Comparison of ENCODE assay signal across 32 cellular contexts in genomic region chr5:173483160-173483559, GRCh38.
"Had no signal": no experiment of that assay in that cellular context is flagged by ENCODE, and none has a peak within 500 bp of the region (broad histone marks: within the 10 kb centered on the region; RNA-seq: fewer than 3 reads in every experiment).

No MANE protein-coding gene starts in this region.

- H3K4me1 Mint-ChIP-seq: activated CD4-positive, alpha-beta T cell treated with anti-CD3 and anti-CD28 coated beads for 36 hours; activated CD4-positive, alpha-beta T cell treated with anti-CD3 and anti-CD28 coated beads, Interleukin-2, amount 10 ng/mL, durations not matched to agents 7 days and 5 days had no signal

- H3K4me3 ChIP-seq: adrenal gland, SJCRH30, SK-N-MC had no signal

- H3K9me3 Mint-ChIP-seq: activated CD4-positive, alpha-beta T cell treated with anti-CD3 and anti-CD28 coated beads, Interleukin-2, amount 10 ng/mL, durations not matched to agents 7 days and 5 days; activated naive CD4-positive, alpha-beta T cell treated with anti-CD3 and anti-CD28 coated beads, Interleukin-2, amount 50 U/mL, for 72 hours; activated T-cell treated with anti-CD3 and anti-CD28 coated beads, Interleukin-2, amount 50 U/mL, for 24 hours; activated T-helper 2 cell treated with anti-CD3 and anti-CD28 coated beads, Interferon-gamma antibody, Interleukin-2, Interleukin-4, amounts not matched to agents 10 μg/mL and 5 μg/mL and 100 μg/mL, durations not matched to agents 14 hours and 24 hours and 36 hours; brain; T-helper 1 cell treated with Interleukin-12 subunit alpha and Interleukin-12 subunit beta and Interleukin-4 antibody, amounts not matched to agents 30 μg/mL and 1 μg/mL, for 36 hours; T-helper 2 cell treated with Interferon-gamma antibody and Interleukin-4, amounts not matched to agents 5 μg/mL and 100 μg/mL, for 36 hours; WTC11 had no signal

- H3K4me3 Mint-ChIP-seq: activated CD4-positive, alpha-beta T cell treated with anti-CD3 and anti-CD28 coated beads for 36 hours; activated CD4-positive, alpha-beta T cell treated with anti-CD3 and anti-CD28 coated beads, Interleukin-2, amount 10 ng/mL, durations not matched to agents 7 days and 5 days; activated CD8-positive, alpha-beta T cell treated with anti-CD3 and anti-CD28 coated beads, Interleukin-2, amount 10 ng/mL, durations not matched to agents 7 days and 5 days; activated T-cell treated with anti-CD3 and anti-CD28 coated beads, Interleukin-2, amount 50 U/mL, for 24 hours; brain; T-helper 1 cell treated with Interleukin-12 subunit alpha and Interleukin-12 subunit beta and Interleukin-4 antibody, amounts not matched to agents 30 μg/mL and 1 μg/mL, for 36 hours; T-helper 2 cell treated with Interferon-gamma antibody and Interleukin-4, amounts not matched to agents 5 μg/mL and 100 μg/mL, for 36 hours; WTC11 had no signal

- H3K27ac Mint-ChIP-seq: activated CD4-positive, alpha-beta T cell treated with anti-CD3 and anti-CD28 coated beads for 36 hours; activated CD4-positive, alpha-beta T cell treated with anti-CD3 and anti-CD28 coated beads, Interleukin-2, amount 10 ng/mL, durations not matched to agents 7 days and 5 days; activated CD8-positive, alpha-beta T cell treated with anti-CD3 and anti-CD28 coated beads, Interleukin-2, amount 10 ng/mL, durations not matched to agents 7 days and 5 days; activated naive CD4-positive, alpha-beta T cell treated with anti-CD3 and anti-CD28 coated beads, Interleukin-2, amount 50 U/mL, for 72 hours; activated T-cell treated with anti-CD3 and anti-CD28 coated beads, Interleukin-2, amount 50 U/mL, for 24 hours; activated T-helper 2 cell treated with anti-CD3 and anti-CD28 coated beads, Interferon-gamma antibody, Interleukin-2, Interleukin-4, amounts not matched to agents 10 μg/mL and 5 μg/mL and 100 μg/mL, durations not matched to agents 14 hours and 24 hours and 36 hours; brain; T-helper 1 cell treated with Interleukin-12 subunit alpha and Interleukin-12 subunit beta and Interleukin-4 antibody, amounts not matched to agents 30 μg/mL and 1 μg/mL, for 36 hours; T-helper 2 cell treated with Interferon-gamma antibody and Interleukin-4, amounts not matched to agents 5 μg/mL and 100 μg/mL, for 36 hours; WTC11 had no signal

- ATAC-seq: activated CD4-positive, alpha-beta T cell treated with anti-CD3 and anti-CD28 coated beads for 36 hours; activated CD4-positive, CD25-positive, alpha-beta regulatory T cell treated with anti-CD3 and anti-CD28 coated beads, Interleukin-2, amount 50 U/mL, for 24 hours; activated CD8-positive, alpha-beta T cell treated with anti-CD3 and anti-CD28 coated beads, Interleukin-2, amount 10 ng/mL, durations not matched to agents 7 days and 5 days; activated naive CD4-positive, alpha-beta T cell treated with anti-CD3 and anti-CD28 coated beads, Interleukin-2, amount 50 U/mL, for 72 hours; Panc1; WTC11 had no signal

- H3K4me1 ChIP-seq: adrenal gland had no signal

- H3K36me3 ChIP-seq: adrenal gland, SJCRH30 had no signal

- DNase-seq: activated CD4-positive, alpha-beta T cell treated with anti-CD3 and anti-CD28 coated beads for 36 hours; activated CD4-positive, alpha-beta T cell treated with anti-CD3 and anti-CD28 coated beads, Interleukin-2, amount 10 ng/mL, durations not matched to agents 7 days and 5 days; activated CD4-positive, alpha-beta T cell treated with anti-CD3 and anti-CD28 coated beads, Interleukin-2, amount 50 U/mL, for 48 hours; activated CD8-positive, alpha-beta T cell treated with anti-CD3 and anti-CD28 coated beads, Interleukin-2, amount 10 ng/mL, durations not matched to agents 7 days and 5 days; activated gamma-delta T cell; activated naive CD4-positive, alpha-beta T cell treated with Interleukin-2 at 50 U/mL for 16 hours; activated T-cell treated with anti-CD3 and anti-CD28 coated beads, Interleukin-2, amount 50 U/mL, for 24 hours; adrenal gland; anterior cingulate cortex; central memory CD4-positive, alpha-beta T cell; Kasumi-1; KG1; MM.1S; MV-4-11; NCI-H1092; NCI-H1436 treated with DMSO at 0.1 percent for 48 hours; NCI-H1694 treated with DMSO at 0.1 percent for 48 hours; NCI-H2029; NCI-H345; NCI-H526; NCI-H748 treated with DMSO at 0.1 percent for 48 hours; SHP77; SJCRH30 had no signal

- H3K27me3 ChIP-seq: adrenal gland, SJCRH30 had no signal

- H3K9me3 ChIP-seq: adrenal gland, SJCRH30 had no signal

- H3K36me3 Mint-ChIP-seq: activated naive CD4-positive, alpha-beta T cell treated with anti-CD3 and anti-CD28 coated beads, Interleukin-2, amount 50 U/mL, for 72 hours; brain; WTC11 had no signal

- H3K27ac ChIP-seq: adrenal gland, SJCRH30, SK-N-MC had no signal
